Comparison of ENCODE assay signal across 8 cellular contexts in the genomic region with DNA sequence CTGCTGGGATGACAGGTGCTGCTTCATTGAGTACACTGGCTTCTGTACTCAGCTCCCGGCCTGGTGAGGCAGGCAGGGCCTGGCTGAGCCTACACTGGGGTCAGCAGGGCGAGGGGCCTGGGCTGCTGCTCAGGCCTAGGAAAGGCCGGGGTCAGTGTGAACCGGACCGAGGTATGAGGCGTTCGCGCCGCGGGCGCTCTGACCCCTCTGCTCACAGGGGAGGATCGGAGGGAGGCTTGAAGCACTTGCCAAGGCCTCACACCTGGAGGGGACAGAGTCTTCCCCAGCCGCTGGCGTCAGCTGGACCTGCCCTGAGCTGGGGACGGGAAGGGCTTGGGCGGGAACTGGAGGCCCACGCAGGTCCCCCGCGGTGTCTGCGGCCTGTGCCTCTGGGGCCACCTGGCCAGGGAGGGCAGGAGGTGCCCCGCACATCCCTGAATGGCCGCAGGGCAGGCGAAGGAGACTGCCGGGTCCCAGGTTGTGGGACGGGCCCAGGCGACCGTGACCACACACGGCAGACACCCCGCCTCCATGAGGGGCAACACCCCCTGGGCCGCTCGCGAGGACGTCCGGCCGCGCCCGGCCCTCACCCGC. TPM values are rescaled to one million over a fixed set of nuclear protein-coding genes. Genes with fewer than 3 reads are reported as not detected.
DNase-seq lines count a peak whose midpoint lies in the region; ATAC-seq lines count a peak whose summit lies in the region.

No MANE protein-coding gene starts in this region.

- H3K4me3 ChIP-seq in NT2/D1 (ENCODE audit: insufficient read length, low read depth) (peak overlapping the region; percentile 91), duodenal mucosa (ENCODE audit: low read depth in 1 of 2, low read length in 2 of 2) (peak overlapping the region; percentile 78 to 91)

- H3K9ac ChIP-seq in NT2/D1 (ENCODE audit: insufficient read length, low read depth): peak overlapping the region; percentile 94
- peak overlapping the region; percentile 81 to 84 for H3K9ac ChIP-seq in duodenal mucosa (ENCODE audit: low read depth in 1 of 2, low read length in 2 of 2)

- CTCF ChIA-PET in activated CD4-positive, alpha-beta T cell treated with anti-CD3 and anti-CD28 coated beads for 36 hours (lab: Charles Lee): interaction anchor here (0.6 kb wide), 1 partner anchor 217 kb away, joined by 3 read pairs; a partner anchor contains a TSS

- H3K36me3 Mint-ChIP-seq in activated CD4-positive, alpha-beta T cell treated with anti-CD3 and anti-CD28 coated beads for 36 hours (ENCODE audit: low read depth): peaks cover 11% of the 10 kb centered on the region
- H3K36me3 Mint-ChIP-seq in naive thymus-derived CD8-positive, alpha-beta T cell: peaks cover 0 to 5% (median 0%) of the 10 kb centered on the region in 3 donors

- H3K27me3 Mint-ChIP-seq in activated CD4-positive, alpha-beta T cell treated with anti-CD3 and anti-CD28 coated beads for 36 hours: no peaks in the 10 kb centered on the region
- H3K27me3 Mint-ChIP-seq in naive thymus-derived CD8-positive, alpha-beta T cell: no peaks in the 10 kb centered on the region

- H3K36me3 ChIP-seq in NT2/D1 (ENCODE audit: insufficient read depth, insufficient read length, low read length) (peaks cover 34% of the 10 kb centered on the region), duodenal mucosa (ENCODE audit: control insufficient read depth in 1 of 2, insufficient read depth in 2 of 2, low read length in 2 of 2) (peaks cover 3 to 20% of the 10 kb centered on the region in 2 donors)

- H3K9me3 ChIP-seq in NT2/D1 (ENCODE audit: insufficient read depth, low read length): no peaks in the 10 kb centered on the region
- H3K9me3 ChIP-seq in duodenal mucosa (ENCODE audit: control insufficient read depth in 1 of 2, low read length in 2 of 2): no peaks in the 10 kb centered on the region

- H3K4me1 Mint-ChIP-seq in activated CD4-positive, alpha-beta T cell treated with anti-CD3 and anti-CD28 coated beads for 36 hours: peaks cover 33% of the 10 kb centered on the region
- peaks cover 23 to 54% (median 36%) of the 10 kb centered on the region in 4 donors for H3K4me1 Mint-ChIP-seq in naive thymus-derived CD8-positive, alpha-beta T cell

- POLR2A ChIA-PET in activated CD4-positive, alpha-beta T cell treated with anti-CD3 and anti-CD28 coated beads for 36 hours (lab: Charles Lee): no interaction called here
- POLR2A ChIA-PET in naive thymus-derived CD8-positive, alpha-beta T cell (lab: Charles Lee): interaction anchor here (0.5 to 8.6 kb wide), 9 partner anchors 20 to 1513 kb away, joined by 3 to 131 read pairs (median 15); a partner anchor contains a TSS

- no peaks in the 10 kb centered on the region for H3K9me3 Mint-ChIP-seq in activated CD4-positive, alpha-beta T cell treated with anti-CD3 and anti-CD28 coated beads for 36 hours (ENCODE audit: low read depth)
- no peaks in the 10 kb centered on the region for H3K9me3 Mint-ChIP-seq in naive thymus-derived CD8-positive, alpha-beta T cell

- peak overlapping the region; percentile 83 for H3K4me3 Mint-ChIP-seq in activated CD4-positive, alpha-beta T cell treated with anti-CD3 and anti-CD28 coated beads for 36 hours
- peak overlapping the region; percentile 77 to 91 (median 86) for H3K4me3 Mint-ChIP-seq in naive thymus-derived CD8-positive, alpha-beta T cell

- intact Hi-C loops in activated CD4-positive, alpha-beta T cell treated with anti-CD3 and anti-CD28 coated beads for 36 hours (cut with DNase I, micrococcal nuclease): loop anchor here (1.0 to 5.0 kb wide), 10 partner anchors 115 to 1489 kb away; a partner anchor contains a TSS

- ATAC-seq in activated CD4-positive, alpha-beta T cell treated with anti-CD3 and anti-CD28 coated beads for 36 hours: peak; percentile 6
- ATAC-seq in HG02678 (IDR thresholded peaks at IDR 0.05; ENCODE audit: unreplicated experiment): peak; percentile 31
- ATAC-seq in naive thymus-derived CD8-positive, alpha-beta T cell: peak in 1 of 2 donors; percentile 19

- DNase-seq in activated CD4-positive, alpha-beta T cell treated with anti-CD3 and anti-CD28 coated beads for 36 hours: no peak
- no peak for DNase-seq in activated CD4-positive, alpha-beta T cell treated with anti-CD3 and anti-CD28 coated beads for 1 hour
- no peak for DNase-seq in NT2/D1 (ENCODE audit: low read depth, low spot score)
- peak in 1 of 10 donors; percentile 20 for DNase-seq in naive thymus-derived CD8-positive, alpha-beta T cell
- no peak for DNase-seq in stimulated activated naive CD4-positive, alpha-beta T cell (lab: John Stamatoyannopoulos, UW)
- DNase-seq in stimulated activated naive CD4-positive, alpha-beta T cell treated with Interleukin-2 at 50 U/mL for 16 hours (lab: John Stamatoyannopoulos, UW): no peak

- H3K27me3 ChIP-seq in NT2/D1 (ENCODE audit: insufficient read depth, insufficient read length): no peaks in the 10 kb centered on the region
- peaks cover 0 to under 1% of the 10 kb centered on the region in 2 donors for H3K27me3 ChIP-seq in duodenal mucosa (ENCODE audit: control insufficient read depth in 1 of 2, insufficient read depth in 2 of 2, low read length in 2 of 2)

- H3K27ac ChIP-seq in duodenal mucosa (ENCODE audit: low read depth, low read length): peak overlapping the region; percentile 84

- peaks cover 5% of the 10 kb centered on the region for H3K4me1 ChIP-seq in NT2/D1 (ENCODE audit: insufficient read depth, insufficient read length)
- H3K4me1 ChIP-seq in duodenal mucosa (ENCODE audit: control insufficient read depth in 1 of 2, insufficient read depth in 2 of 2, low read length in 2 of 2): peaks cover 27 to 36% of the 10 kb centered on the region in 2 donors

- H3K27ac Mint-ChIP-seq in activated CD4-positive, alpha-beta T cell treated with anti-CD3 and anti-CD28 coated beads for 36 hours: peak overlapping the region; percentile 85
- peak overlapping the region; percentile 54 to 89 (median 86) for H3K27ac Mint-ChIP-seq in naive thymus-derived CD8-positive, alpha-beta T cell

RNA-seq across cellular contexts. Expression of a gene that starts 0.5 kb away (rescaled TPM):
- 10 to 100 TPM; 15.1 to 17.7 TPM for total RNA-seq in activated CD4-positive, alpha-beta T cell treated with anti-CD3 and anti-CD28 coated beads for 36 hours
- 10 to 100 TPM; 15.5 to 20.1 TPM for total RNA-seq in naive thymus-derived CD8-positive, alpha-beta T cell
- polyA plus RNA-seq in naive thymus-derived CD8-positive, alpha-beta T cell: 10 to 100 TPM in 1 of 3 donors, 1 to 10 TPM in 2; 7.5 to 10.4 (median 9.1) TPM

RNA-seq across cellular contexts. Expression of a gene that starts 20.3 kb away (rescaled TPM):
- total RNA-seq in activated CD4-positive, alpha-beta T cell treated with anti-CD3 and anti-CD28 coated beads for 36 hours: 100 to 1,000 TPM; 146 to 152 TPM
- 100 to 1,000 TPM; 131 to 139 TPM for total RNA-seq in naive thymus-derived CD8-positive, alpha-beta T cell
- polyA plus RNA-seq in naive thymus-derived CD8-positive, alpha-beta T cell: 100 to 1,000 TPM; 118 to 146 (median 126) TPM

RNA-seq across cellular contexts. Expression of a gene that starts 20.5 kb away (rescaled TPM):
- total RNA-seq in activated CD4-positive, alpha-beta T cell treated with anti-CD3 and anti-CD28 coated beads for 36 hours: 1 to 10 TPM; 5.1 to 6.1 TPM
- total RNA-seq in naive thymus-derived CD8-positive, alpha-beta T cell: 10 to 100 TPM; 14.5 to 18.8 TPM
- polyA plus RNA-seq in naive thymus-derived CD8-positive, alpha-beta T cell: 1 to 10 TPM; 4.3 to 7.1 (median 5.0) TPM
